In genomic region chr12:103929909-103930786, GRCh38 we compare ENCODE assay signal across 8 cellular contexts. TPM values are rescaled to one million over a fixed set of nuclear protein-coding genes. Genes with fewer than 3 reads are reported as not detected.
DNase-seq lines count a peak whose midpoint lies in the region; ATAC-seq and TF ChIP-seq lines count a peak whose summit lies in the region.

HSP90B1 (plus strand) TSS chr12:103930410; CDS start chr12:103930516, 106 bp downstream.

- peaks cover 55% of the 10 kb centered on the region for H3K36me3 Mint-ChIP-seq in activated B cell treated with CpG ODN at 0.5 μM for 24 hours (ENCODE audit: low read depth)

- peaks cover 49% of the 10 kb centered on the region for H3K79me2 ChIP-seq in smooth muscle cell (ENCODE audit: low read depth)

- in situ Hi-C loops in GM18951 (cut with MboI; ENCODE audit: low sequenced_read_pairs, unreplicated experiment): no loop called here

- H3K4me3 Mint-ChIP-seq in activated B cell treated with CpG ODN at 0.5 μM for 24 hours: peak within 1 kb of the TSS; percentile 89

- H4K20me1 ChIP-seq in smooth muscle cell (ENCODE audit: low read depth): peaks cover 45% of the 10 kb centered on the region

- peaks cover 17% of the 10 kb centered on the region for H3K36me3 ChIP-seq in smooth muscle cell (ENCODE audit: low read depth)

- ATAC-seq in HG03196 (IDR thresholded peaks at IDR 0.05; ENCODE audit: unreplicated experiment) (peak; percentile 64), activated B cell treated with CpG ODN at 0.5 μM for 24 hours (ENCODE audit: low read depth) (peak; percentile 69)

- TF ChIP-seq CTCF in activated B cell treated with CpG ODN at 0.5 μM for 24 hours (IDR thresholded peaks at IDR 0.05) (no peak), smooth muscle cell (IDR thresholded peaks at IDR 0.05; ENCODE audit: borderline replicate concordance, insufficient read depth, poor library complexity, severe bottlenecking) (no peak)

- 1% methylated on average over 55 of the region's 67 CpGs for WGBS in smooth muscle cell (ENCODE audit: low lambda C conversion rate)

- peak within 1 kb of the TSS; percentile 93 for H2AFZ ChIP-seq in smooth muscle cell (ENCODE audit: low read depth)

- intact Hi-C loops in activated B cell treated with CpG ODN at 0.5 μM for 24 hours (cut with micrococcal nuclease): loop anchor here (1.0 to 2.0 kb wide), 10 partner anchors 27 to 1997 kb away; partner anchors contain the start of genes HCFC2, NT5DC3 and TDG

- H3K4me3 ChIP-seq in smooth muscle cell: peak within 1 kb of the TSS; percentile 89

- DNase-seq in AG08395 (ENCODE audit: low spot score) (peak; percentile 100), NCI-H345 (lab: John Stamatoyannopoulos, UW) (peak; percentile 100), activated B cell treated with CpG ODN at 0.5 μM for 24 hours (peak; percentile 95), caudate nucleus (lab: John Stamatoyannopoulos, UW) (peak; percentile 95 to 100 (median 99)), iPS-NIHi7 (ENCODE audit: extremely low spot score) (peak; percentile 100), smooth muscle cell (lab: John Stamatoyannopoulos, UW; ENCODE audit: unreplicated experiment) (peak; percentile 93)

- H3K4me1 Mint-ChIP-seq in activated B cell treated with CpG ODN at 0.5 μM for 24 hours: peaks cover 68% of the 10 kb centered on the region

- no peaks in the 10 kb centered on the region for H3K9me3 Mint-ChIP-seq in activated B cell treated with CpG ODN at 0.5 μM for 24 hours

- TF ChIP-seq POLR2A in GM18951 (IDR thresholded peaks at IDR 0.05; ENCODE audit: extremely low read depth, insufficient read depth, insufficient read length): peak; percentile 99

- no peaks in the 10 kb centered on the region for H3K27me3 ChIP-seq in smooth muscle cell (ENCODE audit: low read depth)

- peak within 1 kb of the TSS; percentile 94 for H3K9ac ChIP-seq in smooth muscle cell (ENCODE audit: low read depth)

- peak within 1 kb of the TSS; percentile 97 for H3K27ac Mint-ChIP-seq in activated B cell treated with CpG ODN at 0.5 μM for 24 hours

- H3K4me1 ChIP-seq in smooth muscle cell (ENCODE audit: low read depth): peaks cover 33% of the 10 kb centered on the region

- peak within 1 kb of the TSS; percentile 96 for H3K4me2 ChIP-seq in smooth muscle cell

- H3K27me3 Mint-ChIP-seq in activated B cell treated with CpG ODN at 0.5 μM for 24 hours: no peaks in the 10 kb centered on the region

- POLR2A ChIA-PET in activated B cell treated with CpG ODN at 0.5 μM for 24 hours (lab: Charles Lee): interaction anchor here (0.7 to 4.0 kb wide), 28 partner anchors 8 to 1810 kb away, joined by 3 to 151 read pairs (median 8); partner anchors contain the start of genes HCFC2, NFYB, NT5DC3 and NUP37

- H3K9me3 ChIP-seq in smooth muscle cell (replicated peaks; ENCODE audit: low read depth): no peaks in the 10 kb centered on the region

- H3K27ac ChIP-seq in caudate nucleus (ENCODE audit: low read depth, low read length) (peak within 1 kb of the TSS; percentile 98), smooth muscle cell (ENCODE audit: low read depth) (peak within 1 kb of the TSS; percentile 90)

- CTCF ChIA-PET in activated B cell treated with CpG ODN at 0.5 μM for 24 hours (lab: Charles Lee): interaction anchor here (0.9 to 1.1 kb wide), 2 partner anchors 10 to 27 kb away, joined by 3 read pairs; a partner anchor contains a TSS

- H3F3A ChIP-seq in smooth muscle cell (ENCODE audit: low read depth): peaks cover 6% of the 10 kb centered on the region

RNA-seq across cellular contexts. Expression of gene HSP90B1, which starts in this region (rescaled TPM):
- 346 and 368 TPM in 2 replicates for total RNA-seq in activated B cell treated with CpG ODN at 0.5 μM for 24 hours
- 908 and 1,229 TPM in 2 replicates for total RNA-seq in smooth muscle cell
- 836 and 1,047 TPM in 2 replicates for polyA plus RNA-seq in smooth muscle cell

Comparison
In these comparisons a context has a peak if more than half of its experiments do, and no peak if none do; other contexts are left out.
1. Peak in every context shown above with its lines: DNase-seq, ATAC-seq, H3K4me3 ChIP-seq and H3K27ac ChIP-seq.